ENCODE assay signal across 31 cellular contexts in the genomic region with DNA sequence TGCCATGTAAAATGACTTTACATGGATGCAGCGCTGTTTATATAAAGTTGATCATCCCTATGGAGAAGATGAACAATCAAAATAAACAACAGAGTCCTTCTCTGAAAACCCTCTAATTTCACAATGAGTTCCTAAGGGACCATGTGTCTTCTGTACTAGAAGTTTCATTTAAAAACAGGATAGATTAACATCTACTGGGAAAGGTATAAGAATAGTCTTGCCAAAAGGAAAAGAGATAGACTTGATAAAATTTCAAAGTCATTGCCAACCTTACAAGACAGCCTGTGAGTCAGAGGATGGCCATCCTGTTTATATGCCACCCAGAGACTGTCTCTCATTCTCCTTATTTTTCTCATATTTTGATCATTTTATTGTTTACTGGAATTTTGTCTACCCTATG.
"Had no signal": no experiment of that assay in that cellular context is flagged by ENCODE, and none has a peak within 500 bp of the region (broad histone marks: within the 10 kb centered on the region; RNA-seq: fewer than 3 reads in every experiment).

No MANE protein-coding gene starts in this region.

- H3K9me3 ChIP-seq: ascending aorta, pancreas, prostate gland, sigmoid colon, suprapubic skin, tibial artery, upper lobe of right lung had no signal

- H3K4me1 ChIP-seq: pancreas, prostate gland, sigmoid colon, suprapubic skin, upper lobe of right lung had no signal

- H3K4me1 Mint-ChIP-seq: activated naive CD4-positive, alpha-beta T cell treated with anti-CD3 and anti-CD28 coated beads, Interleukin-2, amount 10 ng/mL, durations not matched to agents 7 days and 5 days; activated naive CD8-positive, alpha-beta T cell treated with anti-CD3 and anti-CD28 coated beads, Interleukin-2, amount 10 ng/mL, durations not matched to agents 7 days and 5 days had no signal

- H3K36me3 ChIP-seq: ascending aorta, cardiac muscle cell, pancreas, prostate gland, sigmoid colon, suprapubic skin, tibial artery, upper lobe of right lung had no signal

- H3K4me3 Mint-ChIP-seq: activated naive CD4-positive, alpha-beta T cell treated with anti-CD3 and anti-CD28 coated beads, Interleukin-2, amount 10 ng/mL, durations not matched to agents 7 days and 5 days; activated naive CD8-positive, alpha-beta T cell treated with anti-CD3 and anti-CD28 coated beads, Interleukin-2, amount 10 ng/mL, durations not matched to agents 7 days and 5 days; brain; effector memory CD8-positive, alpha-beta T cell; mesothelial cell of epicardium; naive B cell; nephron progenitor cell; stimulated activated naive B cell treated with anti-CD40 and anti-IgM and Interleukin-4, amounts not matched to agents 10 μg/mL and 1 μg/mL and 100 μg/mL, for 72 hours had no signal

- H3K27me3 Mint-ChIP-seq: activated naive CD4-positive, alpha-beta T cell treated with anti-CD3 and anti-CD28 coated beads, Interleukin-2, amount 10 ng/mL, durations not matched to agents 7 days and 5 days; activated naive CD8-positive, alpha-beta T cell treated with anti-CD3 and anti-CD28 coated beads, Interleukin-2, amount 10 ng/mL, durations not matched to agents 7 days and 5 days; effector memory CD8-positive, alpha-beta T cell; naive B cell; stimulated activated naive B cell treated with anti-CD40 and anti-IgM and Interleukin-4, amounts not matched to agents 10 μg/mL and 1 μg/mL and 100 μg/mL, for 72 hours had no signal

- DNase-seq: activated CD4-positive, alpha-beta T cell treated with anti-CD3 and anti-CD28 coated beads for 4 hours; activated CD4-positive, alpha-beta T cell treated with anti-CD3 and anti-CD28 coated beads, Interleukin-2, amount 50 U/mL, for 48 hours; activated CD8-positive, alpha-beta memory T cell treated with anti-CD3 and anti-CD28 coated beads for 24 hours; activated gamma-delta T cell; activated naive CD4-positive, alpha-beta T cell treated with anti-CD3 and anti-CD28 coated beads, Interleukin-2, amount 10 ng/mL, durations not matched to agents 7 days and 5 days; activated naive CD8-positive, alpha-beta T cell treated with anti-CD3 and anti-CD28 coated beads, Interleukin-2, amount 10 ng/mL, durations not matched to agents 7 days and 5 days; activated T-cell treated with anti-CD3 and anti-CD28 coated beads, Interleukin-2, amount 50 U/mL, for 1 hour; cerebellar nuclear complex; effector memory CD8-positive, alpha-beta T cell; erythroblast; head of caudate nucleus; hippocampal formation; left colon; mammary epithelial cell; naive B cell; nephron progenitor cell; pancreas; retina; sigmoid colon; stimulated activated CD4-positive, alpha-beta T cell treated with anti-CD3 and anti-CD28 coated beads, Interleukin-2, amount 100 ng/mL, for 24 hours; stimulated activated naive B cell treated with anti-CD40 and anti-IgM and Interleukin-4, amounts not matched to agents 10 μg/mL and 1 μg/mL and 100 μg/mL, for 72 hours; tibial artery; upper lobe of right lung had no signal

- H3K36me3 Mint-ChIP-seq: activated naive CD4-positive, alpha-beta T cell treated with anti-CD3 and anti-CD28 coated beads, Interleukin-2, amount 10 ng/mL, durations not matched to agents 7 days and 5 days; activated naive CD8-positive, alpha-beta T cell treated with anti-CD3 and anti-CD28 coated beads, Interleukin-2, amount 10 ng/mL, durations not matched to agents 7 days and 5 days; brain; mesothelial cell of epicardium; naive B cell; stimulated activated naive B cell treated with anti-CD40 and anti-IgM and Interleukin-4, amounts not matched to agents 10 μg/mL and 1 μg/mL and 100 μg/mL, for 72 hours had no signal

- ATAC-seq: effector memory CD8-positive, alpha-beta T cell; left colon; pancreas; stimulated activated naive B cell treated with anti-CD40 and anti-IgM and Interleukin-4, amounts not matched to agents 10 μg/mL and 1 μg/mL and 100 μg/mL, for 72 hours; upper lobe of right lung had no signal

- H3K27ac Mint-ChIP-seq: activated naive CD4-positive, alpha-beta T cell treated with anti-CD3 and anti-CD28 coated beads, Interleukin-2, amount 10 ng/mL, durations not matched to agents 7 days and 5 days; activated naive CD8-positive, alpha-beta T cell treated with anti-CD3 and anti-CD28 coated beads, Interleukin-2, amount 10 ng/mL, durations not matched to agents 7 days and 5 days; brain; effector memory CD8-positive, alpha-beta T cell; mesothelial cell of epicardium; nephron progenitor cell; stimulated activated naive B cell treated with anti-CD40 and anti-IgM and Interleukin-4, amounts not matched to agents 10 μg/mL and 1 μg/mL and 100 μg/mL, for 72 hours had no signal

- H3K9me3 Mint-ChIP-seq: activated naive CD8-positive, alpha-beta T cell treated with anti-CD3 and anti-CD28 coated beads, Interleukin-2, amount 10 ng/mL, durations not matched to agents 7 days and 5 days; brain; mesothelial cell of epicardium; naive B cell; nephron progenitor cell; stimulated activated naive B cell treated with anti-CD40 and anti-IgM and Interleukin-4, amounts not matched to agents 10 μg/mL and 1 μg/mL and 100 μg/mL, for 72 hours had no signal

- H3K4me3 ChIP-seq: ascending aorta, cardiac muscle cell, coronary artery, pancreas, prostate gland, sigmoid colon, smooth muscle cell, suprapubic skin, tibial artery, upper lobe of right lung had no signal

- H3K27ac ChIP-seq: ascending aorta, cardiac muscle cell, coronary artery, pancreas, prostate gland, sigmoid colon, suprapubic skin, tibial artery, upper lobe of right lung had no signal

- H3K27me3 ChIP-seq: ascending aorta, cardiac muscle cell, pancreas, sigmoid colon, suprapubic skin, tibial artery, upper lobe of right lung had no signal
